In the genomic region with DNA sequence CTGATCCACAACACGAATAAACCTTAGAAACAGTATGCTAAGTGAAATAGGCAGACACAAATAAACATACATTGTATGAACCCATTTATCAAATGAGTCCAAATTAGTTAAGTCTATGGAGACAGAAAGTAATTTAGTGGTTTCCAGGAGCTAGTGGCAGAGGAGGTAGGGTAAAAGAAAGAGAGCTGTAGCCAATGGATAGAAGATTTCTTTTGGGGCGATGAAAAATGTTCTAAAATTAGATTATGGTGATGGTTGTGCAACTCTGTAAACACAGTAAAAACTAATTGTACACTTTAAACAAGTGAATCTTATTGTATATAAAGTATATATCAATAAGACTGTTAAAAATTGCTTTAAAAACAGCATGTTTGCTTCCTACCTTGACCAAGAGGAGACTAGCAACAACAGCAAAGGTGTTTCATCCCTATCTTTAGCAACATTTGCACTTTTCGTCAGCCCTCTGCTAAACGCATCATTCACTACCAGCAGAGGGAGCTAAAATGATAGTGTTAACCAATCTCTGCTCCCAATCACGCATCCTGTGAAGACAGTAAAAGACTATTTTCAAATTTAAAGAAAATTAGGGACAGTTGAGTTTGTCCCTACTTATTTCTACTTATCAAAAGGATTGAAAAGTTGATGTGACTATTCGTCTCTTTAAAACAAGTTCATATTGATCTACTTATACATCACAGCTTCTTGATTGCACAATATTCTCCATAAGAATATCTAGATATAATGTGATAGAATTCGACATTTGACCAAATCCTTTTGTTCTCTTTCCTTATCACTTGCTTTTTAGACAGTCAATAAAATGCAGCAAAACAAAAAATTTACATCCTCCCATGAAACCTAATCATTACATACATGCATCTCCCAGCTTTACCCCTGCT, we compare ENCODE assay signal across 8 cellular contexts. TPM values are rescaled to one million over a fixed set of nuclear protein-coding genes. Genes with fewer than 3 reads are reported as not detected.
DNase-seq lines count a peak whose midpoint lies in the region; TF ChIP-seq lines count a peak whose summit lies in the region.

No MANE protein-coding gene starts in this region.

- H3K14ac ChIP-seq in H9 (ENCODE audit: insufficient read depth, low read length): no peak overlapping the region

- no peaks in the 10 kb centered on the region for H4K20me1 ChIP-seq in H9 (ENCODE audit: control insufficient read depth, insufficient read depth, insufficient read length)

- no peaks in the 10 kb centered on the region for H3K36me3 ChIP-seq in endodermal cell (ENCODE audit: control insufficient read depth, insufficient read depth, low read length)
- H3K36me3 ChIP-seq in ovary: no peaks in the 10 kb centered on the region

- TF ChIP-seq CTCF in H9 (conservative IDR thresholded peaks at IDR 0.05): peak; percentile 87
- TF ChIP-seq CTCF in LNCAP (IDR thresholded peaks at IDR 0.05): peak; percentile 86
- peak; percentile 79 for TF ChIP-seq CTCF in RWPE1 (conservative IDR thresholded peaks at IDR 0.05; ENCODE audit: low read depth)
- TF ChIP-seq CTCF in endodermal cell (conservative IDR thresholded peaks at IDR 0.05): peak; percentile 92
- peak in 1 of 3 donors; percentile 45 for TF ChIP-seq CTCF in ovary (IDR thresholded peaks at IDR 0.05)

- H3K9ac ChIP-seq in H9 (ENCODE audit: extremely low read depth, insufficient read length, low read length) (no peak overlapping the region), endodermal cell (ENCODE audit: extremely low read depth, low read length, poor library complexity, severe bottlenecking) (no peak overlapping the region)

- H3K4ac ChIP-seq in H9 (ENCODE audit: low read depth, low read length): no peak overlapping the region

- H3K18ac ChIP-seq in H9 (ENCODE audit: insufficient read length, low read depth, low read length): no peak overlapping the region

- H2BK15ac ChIP-seq in H9 (ENCODE audit: low read depth, low read length): no peak overlapping the region

- intact Hi-C loops in ovary (cut with DNase I): loop anchor here in 1 of 4 donors (5.0 kb wide), 1 partner anchor 332 kb away; no protein-coding TSS in a partner anchor

- H3K27me3 Mint-ChIP-seq in H9 (ENCODE audit: low read depth): no peaks in the 10 kb centered on the region
- H3K27me3 Mint-ChIP-seq in endodermal cell (ENCODE audit: insufficient read depth): peaks cover 4% of the 10 kb centered on the region

- no peak overlapping the region for H2BK5ac ChIP-seq in H9 (ENCODE audit: insufficient read length, low read length)

- DNase-seq in A172 (ENCODE audit: low spot score) (peak; percentile 62), G401 (ENCODE audit: low spot score) (peak; percentile 56), H9 (peak; percentile 41), RWPE1 (ENCODE audit: low spot score) (peak; percentile 43), endodermal cell (peak; percentile 76), midbrain (lab: John Stamatoyannopoulos, UW) (peak; percentile 76), ovary (no peak)

- TF ChIP-seq EP300 in ovary (IDR thresholded peaks at IDR 0.05): no peak

- no peak overlapping the region for H3K4me2 ChIP-seq in H9 (ENCODE audit: insufficient read depth, insufficient read length, low read length)

- H3K4me1 ChIP-seq in H9 (ENCODE audit: insufficient read depth, low read length) (no peaks in the 10 kb centered on the region), endodermal cell (ENCODE audit: control insufficient read depth, insufficient read depth, low read length) (no peaks in the 10 kb centered on the region), ovary (ENCODE audit: insufficient read depth) (no peaks in the 10 kb centered on the region)

- no peak overlapping the region for H3K56ac ChIP-seq in H9 (ENCODE audit: insufficient read length, low read depth, low read length)

- H3K23me2 ChIP-seq in H9 (ENCODE audit: insufficient read length, low read depth, low read length, poor library complexity, severe bottlenecking): no peaks in the 10 kb centered on the region

- no peaks in the 10 kb centered on the region for H3K79me2 ChIP-seq in H9 (ENCODE audit: insufficient read depth, low read length)

- no peaks in the 10 kb centered on the region for H3K9me3 ChIP-seq in H9 (ENCODE audit: control insufficient read depth, low read depth, low read length)
- H3K9me3 ChIP-seq in endodermal cell (ENCODE audit: control insufficient read depth, low read length): peaks cover 40% of the 10 kb centered on the region
- H3K9me3 ChIP-seq in ovary: no peaks in the 10 kb centered on the region

- H2AFZ ChIP-seq in H9 (ENCODE audit: low read length): no peak overlapping the region

- H3T11ph ChIP-seq in H9 (ENCODE audit: low read length): no peak overlapping the region

- H2BK20ac ChIP-seq in H9 (ENCODE audit: low read depth, low read length, poor library complexity, severe bottlenecking): no peak overlapping the region

- H3K36me3 Mint-ChIP-seq in H9 (ENCODE audit: insufficient read depth in 1 of 3, low read depth in 3 of 3) (peaks cover 0 to 34% (median 4%) of the 10 kb centered on the region in 3 experiments; a peak in 6 of 7 replicates), endodermal cell (ENCODE audit: low read depth) (peaks cover 2% of the 10 kb centered on the region)

- H3K27ac Mint-ChIP-seq in H9: no peak overlapping the region
- H3K27ac Mint-ChIP-seq in endodermal cell: no peak overlapping the region

- peaks cover 27 to 28% of the 10 kb centered on the region in 2 experiments for H3K9me3 Mint-ChIP-seq in H9
- peaks cover 30% of the 10 kb centered on the region for H3K9me3 Mint-ChIP-seq in endodermal cell

- CTCF ChIA-PET in RWPE1 (lab: Yijun Ruan, JAX): interaction anchor here (0.5 to 1.4 kb wide), 12 partner anchors 9 to 331 kb away, joined by 3 to 7 read pairs (median 4); no protein-coding TSS in a partner anchor

- H4K91ac ChIP-seq in H9 (ENCODE audit: insufficient read length, low read depth, low read length): no peak overlapping the region

- POLR2A ChIA-PET in RWPE1 (lab: Yijun Ruan, JAX; ENCODE audit: low non-redundant PET): no interaction called here

- H3K4me3 Mint-ChIP-seq in H9: no peak overlapping the region
- no peak overlapping the region for H3K4me3 Mint-ChIP-seq in endodermal cell

- H3K4me3 ChIP-seq in endodermal cell (ENCODE audit: low read length) (no peak overlapping the region), ovary (no peak overlapping the region)

- H2BK12ac ChIP-seq in H9 (ENCODE audit: insufficient read length, low read depth, low read length): no peak overlapping the region

- no peak overlapping the region for H3K23ac ChIP-seq in H9 (ENCODE audit: insufficient read length, low read depth, low read length)

- no peak overlapping the region for H4K8ac ChIP-seq in H9 (replicated peaks; ENCODE audit: insufficient read length, low read depth, low read length)

- H3K27me3 ChIP-seq in H9 (ENCODE audit: insufficient read depth, low read length) (no peaks in the 10 kb centered on the region), endodermal cell (ENCODE audit: control insufficient read depth, insufficient read depth, low read length, poor library complexity, severe bottlenecking) (no peaks in the 10 kb centered on the region), ovary (no peaks in the 10 kb centered on the region)

- no peak overlapping the region for H4K5ac ChIP-seq in H9 (ENCODE audit: insufficient read length, low read depth, low read length)

- no peaks in the 10 kb centered on the region for H3K79me1 ChIP-seq in H9 (ENCODE audit: insufficient read depth, low read depth, low read length, poor library complexity, severe bottlenecking)

- H3K4me1 Mint-ChIP-seq in H9: no peaks in the 10 kb centered on the region
- peaks cover 4% of the 10 kb centered on the region for H3K4me1 Mint-ChIP-seq in endodermal cell

- no CpG with 5 or more reads among the region's 7 CpGs for WGBS in H9 (ENCODE audit: extremely low coverage, insufficient read length, low lambda C conversion rate)
- 40% methylated on average over 7 of the region's 7 CpGs; no CpG with 5 or more reads in 1 of the 2 experiments for WGBS in endodermal cell (ENCODE audit: insufficient coverage in 1 of 2, insufficient read length in 1 of 2), 2 experiments
- WGBS in ovary, 3 donors: 25 to 29% (median 26%) methylated on average over 7 of the region's 7 CpGs

- no peak overlapping the region for H2BK120ac ChIP-seq in H9 (ENCODE audit: low read depth, low read length, poor library complexity, severe bottlenecking)

- in situ Hi-C loops in G401 (cut with HindIII; ENCODE audit: low sequenced_read_pairs): no loop called here

- no peak overlapping the region for H2AK5ac ChIP-seq in H9 (ENCODE audit: insufficient read length, low read length)

- H3K27ac ChIP-seq in H9 (ENCODE audit: insufficient read length, low read depth, low read length) (no peak overlapping the region), RWPE1 (no peak overlapping the region), endodermal cell (ENCODE audit: low read depth, low read length) (no peak overlapping the region), ovary (no peak overlapping the region)

- no peak for TF ChIP-seq POLR2A in ovary (IDR thresholded peaks at IDR 0.05)

RNA-seq across cellular contexts. Expression of a gene that starts 24.0 kb away (rescaled TPM):
- total RNA-seq in A172 (2014; rRNA removed; shearing (Covaris generic)): 1.1 and 2.2 TPM in 2 replicates
- total RNA-seq in G401 (2014; rRNA removed; shearing (Covaris generic)): not detected in 2 replicates
- total RNA-seq in H9 (2021) (0.09 and 0.13 TPM in 2 replicates), endodermal cell (10 to 100 TPM; 27.2 to 49.9 TPM), ovary (1 to 10 TPM in 4 of 7 donors, under 1 TPM in 3; 0.63 to 3.5 (median 1.6) TPM)
- 18.7 TPM for polyA plus RNA-seq in endodermal cell (2013, experiment 1 of 2)
- 18.5 TPM for polyA plus RNA-seq in endodermal cell (2013, experiment 2 of 2)
- polyA plus RNA-seq in ovary: under 1 TPM; 0.31 to 0.83 TPM

Comparison
In these comparisons a context has a peak if more than half of its experiments do, and no peak if none do; other contexts are left out.
1. DNase-seq: peak in A172 (single experiment), G401 (single experiment), H9 (single experiment), RWPE1 (single experiment), endodermal cell (single experiment) and midbrain (single experiment); none in ovary (0 of 5).